Comparison of ENCODE assay signal across 12 cellular contexts in genomic region chr1:198798923-198799386, GRCh38.
DNase-seq lines count a peak whose midpoint lies in the region; ATAC-seq, FAIRE-seq and TF ChIP-seq lines count a peak whose summit lies in the region.
"Had no signal": no experiment of that assay in that cellular context is flagged by ENCODE, and none has a peak within 500 bp of the region (broad histone marks: within the 10 kb centered on the region; RNA-seq: fewer than 3 reads in every experiment).

No MANE protein-coding gene starts in this region.

- TF ChIP-seq RAD21 in liver (IDR thresholded peaks at IDR 0.05) (peak; percentile 83 to 84), HepG2 (CRISPR knock-in tag; IDR thresholded peaks at IDR 0.05) (no peak)

- H3K27me3 Mint-ChIP-seq in activated CD4-positive, alpha-beta memory T cell treated with anti-CD3 and anti-CD28 coated beads for 36 hours = no peaks in the 10 kb centered on the region
- H3K27me3 Mint-ChIP-seq in effector memory CD8-positive, alpha-beta T cell = no peaks in the 10 kb centered on the region
- H3K27me3 Mint-ChIP-seq: activated CD8-positive, alpha-beta T cell treated with anti-CD3 and anti-CD28 coated beads for 36 hours; stimulated activated memory B cell treated with anti-CD40 and anti-IgM and Interleukin-4, amounts not matched to agents 10 μg/mL and 1 μg/mL and 100 μg/mL, for 72 hours had no signal

- TF ChIP-seq POLR2A in HepG2 (IDR thresholded peaks at IDR 0.05; ENCODE audit: insufficient read depth in 1 of 2, low read depth in 2 of 2, low read length in 2 of 2) = no peak

- FAIRE-seq in HepG2 (lab: Jason Lieb, UNC) = no peak

- CTCF ChIA-PET in HepG2 (lab: Yijun Ruan, JAX; ENCODE audit: low intra/inter-chr PET ratio, low total read pairs) (no interaction called here), HEK293T (lab: Yijun Ruan, JAX) (no interaction called here)
- CTCF ChIA-PET in activated CD4-positive, alpha-beta memory T cell treated with anti-CD3 and anti-CD28 coated beads for 36 hours (lab: Charles Lee) = no interaction called here

- in situ Hi-C loops in HepG2 (cut with HindIII; ENCODE audit: extremely low pct_ligation_motif_present, low pct_unique_long_range_greater_than_20kb) = no loop called here

- POLR2A ChIA-PET in HepG2 (lab: Yijun Ruan, JAX) = no interaction called here
- POLR2A ChIA-PET in activated CD4-positive, alpha-beta memory T cell treated with anti-CD3 and anti-CD28 coated beads for 36 hours (lab: Charles Lee) = no interaction called here
- POLR2A ChIA-PET in HEK293T (lab: Yijun Ruan, JAX) = no interaction called here

- H3K4me2 ChIP-seq in HepG2 (ENCODE audit: low read depth, low read length) = no peak overlapping the region

- no peaks in the 10 kb centered on the region for H3K4me1 Mint-ChIP-seq in activated CD4-positive, alpha-beta memory T cell treated with anti-CD3 and anti-CD28 coated beads for 36 hours (ENCODE audit: low read depth)
- no peaks in the 10 kb centered on the region for H3K4me1 Mint-ChIP-seq in effector memory CD8-positive, alpha-beta T cell (ENCODE audit: low read depth in 2 of 2)
- H3K4me1 Mint-ChIP-seq: stimulated activated memory B cell treated with anti-CD40 and anti-IgM and Interleukin-4, amounts not matched to agents 10 μg/mL and 1 μg/mL and 100 μg/mL, for 72 hours had no signal

- WGBS in liver = 20% methylated on average over 1 of the region's 1 CpG
- WGBS in HepG2 (ENCODE audit: low lambda C conversion rate) = 0% methylated on average over 1 of the region's 1 CpG

- intact Hi-C loops in HepG2 (cut with micrococcal nuclease; ENCODE audit: unreplicated experiment) = no loop called here
- intact Hi-C loops in activated CD4-positive, alpha-beta memory T cell treated with anti-CD3 and anti-CD28 coated beads for 36 hours (cut with micrococcal nuclease) = no loop called here

- no peak for DNase-seq in HepG2 (ENCODE audit: low spot score)
- no peak for DNase-seq in activated CD4-positive, alpha-beta memory T cell treated with anti-CD3 and anti-CD28 coated beads for 36 hours
- no peak for DNase-seq in HEK293T (ENCODE audit: extremely low spot score)
- no peak for DNase-seq in GDM1 (lab: John Stamatoyannopoulos, UW)
- DNase-seq in effector memory CD8-positive, alpha-beta T cell = no peak
- DNase-seq: activated CD8-positive, alpha-beta T cell treated with anti-CD3 and anti-CD28 coated beads for 36 hours; amygdala; NCI-H2029 treated with DMSO at 0.1 percent for 48 hours had no signal

- H3K4me3 Mint-ChIP-seq in activated CD4-positive, alpha-beta memory T cell treated with anti-CD3 and anti-CD28 coated beads for 36 hours = no peak overlapping the region
- no peak overlapping the region for H3K4me3 Mint-ChIP-seq in effector memory CD8-positive, alpha-beta T cell
- H3K4me3 Mint-ChIP-seq: activated CD8-positive, alpha-beta T cell treated with anti-CD3 and anti-CD28 coated beads for 36 hours; stimulated activated memory B cell treated with anti-CD40 and anti-IgM and Interleukin-4, amounts not matched to agents 10 μg/mL and 1 μg/mL and 100 μg/mL, for 72 hours had no signal

- no peak overlapping the region for H3K9ac ChIP-seq in liver (ENCODE audit: low read depth in 1 of 2, low read length in 2 of 2)
- no peak overlapping the region for H3K9ac ChIP-seq in HepG2 (ENCODE audit: insufficient read depth, low read depth, low read length)

- no peaks in the 10 kb centered on the region for H3K27me3 ChIP-seq in liver (ENCODE audit: control insufficient read depth in 4 of 4, insufficient read depth in 4 of 4, low read length in 3 of 4)
- no peaks in the 10 kb centered on the region for H3K27me3 ChIP-seq in HepG2 (ENCODE audit: control insufficient read depth in 1 of 2, insufficient read depth in 2 of 2, low read length in 2 of 2)

- no peak for TF ChIP-seq EP300 in HepG2 (IDR thresholded peaks at IDR 0.05; ENCODE audit: low read depth in 2 of 2, low read length in 2 of 2)
- no peak for TF ChIP-seq EP300 in HepG2 (CRISPR knock-in tag; IDR thresholded peaks at IDR 0.05; ENCODE audit: borderline replicate concordance)

- H3K36me3 Mint-ChIP-seq in activated CD4-positive, alpha-beta memory T cell treated with anti-CD3 and anti-CD28 coated beads for 36 hours = peaks cover 11% of the 10 kb centered on the region
- H3K36me3 Mint-ChIP-seq in effector memory CD8-positive, alpha-beta T cell (ENCODE audit: insufficient read depth) = peaks cover 3% of the 10 kb centered on the region

- ATAC-seq in HepG2 (no peak), HG02588 (IDR thresholded peaks at IDR 0.05; ENCODE audit: unreplicated experiment) (peak; percentile 60), HG03460 (IDR thresholded peaks at IDR 0.05; ENCODE audit: unreplicated experiment) (peak; percentile 85)
- no peak for ATAC-seq in effector memory CD8-positive, alpha-beta T cell (replicated peaks)
- ATAC-seq: activated CD8-positive, alpha-beta T cell treated with anti-CD3 and anti-CD28 coated beads for 36 hours; stimulated activated memory B cell treated with anti-CD40 and anti-IgM and Interleukin-4, amounts not matched to agents 10 μg/mL and 1 μg/mL and 100 μg/mL, for 72 hours had no signal

- H3K4me3 ChIP-seq in liver (ENCODE audit: low read depth in 1 of 3, low read length in 3 of 3) = no peak overlapping the region
- H3K4me3 ChIP-seq in HepG2 (replicated peaks in 1 of 3; ENCODE audit: insufficient read depth in 1 of 3, low read depth in 2 of 3, low read length in 3 of 3) = no peak overlapping the region

- H3K4me1 ChIP-seq in liver (ENCODE audit: control insufficient read depth in 4 of 4, insufficient read depth in 4 of 4, low read length in 3 of 4) = peaks cover 0 to 3% (median 0%) of the 10 kb centered on the region in 4 donors
- H3K4me1 ChIP-seq in HepG2 (ENCODE audit: insufficient read depth, low read length) = no peaks in the 10 kb centered on the region

- TF ChIP-seq CTCF in liver (IDR thresholded peaks at IDR 0.05; ENCODE audit: low read depth, low read length, missing input control) = peak; percentile 38
- TF ChIP-seq CTCF in HepG2 (CRISPR knock-in tag; IDR thresholded peaks at IDR 0.05) = no peak

- no peak overlapping the region for H3K27ac ChIP-seq in liver (ENCODE audit: low read depth in 1 of 2, low read length in 2 of 2)
- no peak overlapping the region for H3K27ac ChIP-seq in HepG2 (ENCODE audit: extremely low read length, insufficient read depth, low read length)

- no peak overlapping the region for H2AFZ ChIP-seq in HepG2 (ENCODE audit: low read length)

- H3K36me3 ChIP-seq in liver (ENCODE audit: control insufficient read depth in 4 of 4, insufficient read depth in 3 of 4, low read depth in 1 of 4, low read length in 3 of 4) = no peaks in the 10 kb centered on the region
- H3K36me3 ChIP-seq in HepG2 (replicated peaks in 1 of 2; ENCODE audit: control insufficient read depth in 1 of 2, insufficient read depth in 2 of 2, low read length in 2 of 2) = no peaks in the 10 kb centered on the region

- BruUV-seq in HepG2 (replicated peaks; lab: Mats Ljungman, UMichigan) = no TSS peak

- no peaks in the 10 kb centered on the region for H3K79me2 ChIP-seq in HepG2 (ENCODE audit: insufficient read depth, low read length)

- H3K9me3 ChIP-seq in liver (ENCODE audit: control insufficient read depth in 4 of 4, low read length in 3 of 4) = peaks cover 0 to 2% (median under 1%) of the 10 kb centered on the region in 4 donors
- peaks cover 32% of the 10 kb centered on the region for H3K9me3 ChIP-seq in HepG2 (ENCODE audit: low read length)

- H4K20me1 ChIP-seq in HepG2 (ENCODE audit: insufficient read depth, low read length) = no peaks in the 10 kb centered on the region

- H3K9me3 Mint-ChIP-seq in activated CD4-positive, alpha-beta memory T cell treated with anti-CD3 and anti-CD28 coated beads for 36 hours = peaks cover 23% of the 10 kb centered on the region
- H3K9me3 Mint-ChIP-seq in effector memory CD8-positive, alpha-beta T cell = peaks cover 2 to 14% of the 10 kb centered on the region in 2 donors

- H3K27ac Mint-ChIP-seq in activated CD4-positive, alpha-beta memory T cell treated with anti-CD3 and anti-CD28 coated beads for 36 hours = no peak overlapping the region
- H3K27ac Mint-ChIP-seq in effector memory CD8-positive, alpha-beta T cell = no peak overlapping the region
- H3K27ac Mint-ChIP-seq: activated CD8-positive, alpha-beta T cell treated with anti-CD3 and anti-CD28 coated beads for 36 hours; stimulated activated memory B cell treated with anti-CD40 and anti-IgM and Interleukin-4, amounts not matched to agents 10 μg/mL and 1 μg/mL and 100 μg/mL, for 72 hours had no signal

TF ChIP-seq in liver, 16 proteins besides CTCF, POLR2A, EP300 and RAD21 (continues in another document):
- TF ChIP-seq JUND (IDR thresholded peaks at IDR 0.05) (no peak), EGR1 (IDR thresholded peaks at IDR 0.05; ENCODE audit: low read depth in 2 of 2) (no peak), RXRA (IDR thresholded peaks at IDR 0.05) (no peak), HNF4A (conservative IDR thresholded peaks at IDR 0.05) (peak in 1 of 2 donors; percentile 12)

TF ChIP-seq in HepG2, 621 proteins besides CTCF, POLR2A, EP300 and RAD21 (continues in another document):
- TF ChIP-seq ZNF792 (CRISPR knock-in tag; IDR thresholded peaks at IDR 0.05) (no peak), ZNF7 (CRISPR knock-in tag; IDR thresholded peaks at IDR 0.05) (no peak), ZNF253 (CRISPR knock-in tag; IDR thresholded peaks at IDR 0.05; ENCODE audit: borderline replicate concordance) (no peak)

TF ChIP-seq in HEK293T, 16 proteins besides CTCF, POLR2A, EP300 and RAD21:
- TF ChIP-seq ELF4 (IDR thresholded peaks at IDR 0.05) (no peak), TARDBP (IDR thresholded peaks at IDR 0.05) (no peak), FOXK2 (IDR thresholded peaks at IDR 0.05) (no peak), CTBP1 (IDR thresholded peaks at IDR 0.05; ENCODE audit: borderline replicate concordance) (no peak), ZNF384 (IDR thresholded peaks at IDR 0.05) (no peak), FOXA1 (IDR thresholded peaks at IDR 0.05) (no peak), HDGF (IDR thresholded peaks at IDR 0.05; ENCODE audit: borderline replicate concordance) (no peak), SP1 (IDR thresholded peaks at IDR 0.05) (no peak)

Comparison
In these comparisons a context has a peak if more than half of its experiments do, and no peak if none do; other contexts are left out.
1. ATAC-seq: peak in HG02588 (single experiment) and HG03460 (single experiment); none in HepG2 (single experiment) and effector memory CD8-positive, alpha-beta T cell (single experiment).